35 cellular contexts compared by ENCODE assay signal in genomic region chr9:119707228-119707627, GRCh38.
"Had no signal": no experiment of that assay in that cellular context is flagged by ENCODE, and none has a peak within 500 bp of the region (broad histone marks: within the 10 kb centered on the region; RNA-seq: fewer than 3 reads in every experiment).

No MANE protein-coding gene starts in this region.

- H3K4me3 ChIP-seq: MG63 had no signal

- H3K9me3 ChIP-seq: MG63 had no signal

- DNase-seq: Karpas-422, Kasumi-1, MG63, MM.1S, MV-4-11, NCI-H1048, NCI-H1092, NCI-H1092 treated with DMSO at 0.1 percent for 48 hours, NCI-H1105, NCI-H1105 treated with DMSO at 0.1 percent for 48 hours, NCI-H1417, NCI-H1417 treated with DMSO at 0.1 percent for 48 hours, NCI-H1436, NCI-H1436 treated with DMSO at 0.1 percent for 48 hours, NCI-H146, NCI-H1694, NCI-H1694 treated with DMSO at 0.1 percent for 48 hours, NCI-H187, NCI-H187 treated with DMSO at 0.1 percent for 48 hours, NCI-H1930, NCI-H2029, NCI-H2029 treated with DMSO at 0.1 percent for 48 hours, NCI-H2081, NCI-H2081 treated with DMSO at 0.1 percent for 48 hours, NCI-H2107, NCI-H2171 treated with DMSO at 0.1 percent for 48 hours, NCI-H2227 treated with DMSO at 0.1 percent for 48 hours, NCI-H226, NCI-H345, NCI-H446, NCI-H446 treated with DMSO at 0.1 percent for 48 hours, NCI-H510A, NCI-H510A treated with DMSO at 0.1 percent for 48 hours, NCI-H524, NCI-H524 treated with DMSO at 0.1 percent for 48 hours had no signal

- H3K36me3 ChIP-seq: MG63 had no signal

- H3K27me3 ChIP-seq: MG63 had no signal
